In the genomic region with DNA sequence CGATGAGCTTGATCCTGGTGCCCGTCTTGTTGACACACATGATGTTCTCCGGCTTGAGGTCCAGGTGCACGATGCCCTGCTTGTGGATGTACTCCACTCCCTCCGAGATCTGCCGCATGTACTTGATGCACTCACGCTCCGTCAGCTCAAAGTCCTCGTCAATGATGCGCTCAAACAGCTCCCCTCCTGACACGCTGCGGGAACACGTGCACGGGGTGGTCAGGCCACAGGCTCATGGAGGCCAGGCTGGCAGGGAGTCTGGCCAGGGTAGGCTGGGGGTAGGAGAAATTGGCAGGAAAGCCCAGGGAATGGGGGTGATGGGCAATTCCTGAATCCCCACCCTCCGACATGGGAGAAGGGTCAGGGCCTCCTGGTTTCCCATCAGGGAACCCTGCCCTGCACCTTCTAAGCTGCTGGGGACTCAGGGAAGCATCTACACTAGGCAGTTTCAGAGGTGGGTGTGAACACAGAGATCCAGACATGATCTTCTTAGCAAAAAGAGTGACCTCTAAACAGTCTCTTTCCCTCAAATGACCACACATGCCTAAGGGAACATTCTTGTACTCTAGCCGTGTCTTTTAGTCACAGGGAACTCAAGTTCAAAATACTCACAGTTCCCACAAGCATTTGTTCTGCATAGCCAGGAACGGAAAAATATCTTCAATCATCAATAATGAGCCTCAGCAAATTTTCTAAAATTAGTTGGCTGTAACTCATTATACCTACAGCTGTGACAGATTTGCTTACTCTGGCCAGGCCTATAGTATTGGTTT, we compare ENCODE assay signal across 21 cellular contexts. TPM values are rescaled to one million over a fixed set of nuclear protein-coding genes. Genes with fewer than 3 reads are reported as not detected.
DNase-seq lines count a peak whose midpoint lies in the region; ATAC-seq and TF ChIP-seq lines count a peak whose summit lies in the region.
"Had no signal": no experiment of that assay in that cellular context is flagged by ENCODE, and none has a peak within 500 bp of the region (broad histone marks: within the 10 kb centered on the region; RNA-seq: fewer than 3 reads in every experiment).

No MANE protein-coding gene starts in this region.

- no peaks in the 10 kb centered on the region for H3K27me3 ChIP-seq in rectal smooth muscle tissue (ENCODE audit: control insufficient read depth, insufficient read depth, low read length)
- H3K27me3 ChIP-seq in uterus, result no peaks in the 10 kb centered on the region
- H3K27me3 ChIP-seq in vagina, result no peaks in the 10 kb centered on the region
- H3K27me3 ChIP-seq: BLaER1 treated with 17β-estradiol and CSF1 and Interleukin-3, amounts not matched to agents 10 nM and 100 nM; heart right ventricle had no signal

- no peak for TF ChIP-seq POLR2A in uterus (IDR thresholded peaks at IDR 0.05)
- TF ChIP-seq POLR2A in vagina (IDR thresholded peaks at IDR 0.05), result no peak

- H3K9ac ChIP-seq in rectal smooth muscle tissue (ENCODE audit: low read length), result no peak overlapping the region
- H3K9ac ChIP-seq: BLaER1 treated with 17β-estradiol and CSF1 and Interleukin-3, amounts not matched to agents 10 nM and 100 nM had no signal

- H3K4me3 ChIP-seq in fibroblast of villous mesenchyme (ENCODE audit: low read depth, low read length), result no peak overlapping the region
- H3K4me3 ChIP-seq in rectal smooth muscle tissue (ENCODE audit: low read length), result no peak overlapping the region
- no peak overlapping the region for H3K4me3 ChIP-seq in uterus
- no peak overlapping the region for H3K4me3 ChIP-seq in vagina
- H3K4me3 ChIP-seq: BLaER1 treated with 17β-estradiol and CSF1 and Interleukin-3, amounts not matched to agents 10 nM and 100 nM; heart right ventricle; lung had no signal

- intact Hi-C loops in uterus (cut with DNase I; ENCODE audit: low total_unique reads) (no loop called here), vagina (cut with DNase I) (no loop called here)

- peaks cover 11% of the 10 kb centered on the region for H3K36me3 ChIP-seq in rectal smooth muscle tissue (ENCODE audit: control insufficient read depth, insufficient read depth, low read length)
- no peaks in the 10 kb centered on the region for H3K36me3 ChIP-seq in uterus
- peaks cover 0 to 5% of the 10 kb centered on the region in 2 donors for H3K36me3 ChIP-seq in vagina

- ATAC-seq in SK-N-SH treated with all-trans-retinoic acid at 6 μM for 48 hours, result no peak
- ATAC-seq: activated T-cell treated with anti-CD3 and anti-CD28 coated beads, Interleukin-2, amount 50 U/mL, for 72 hours; heart right ventricle; PC-3; stimulated activated naive CD8-positive, alpha-beta T cell treated with anti-CD3 and anti-CD28 coated beads, Interleukin-15, Interleukin-2, amounts not matched to agents 100 U/mL and 50 U/mL, for 24 hours had no signal

- no peak for TF ChIP-seq CTCF in fibroblast of villous mesenchyme (IDR thresholded peaks at IDR 0.05; ENCODE audit: insufficient read depth, low read depth, low read length)
- TF ChIP-seq CTCF in uterus (IDR thresholded peaks at IDR 0.05), result no peak
- no peak for TF ChIP-seq CTCF in vagina (IDR thresholded peaks at IDR 0.05)

- peak in 2 of 3 experiments; percentile 6 to 50 for DNase-seq in NCI-H1417 (lab: John Stamatoyannopoulos, UW)
- no peak for DNase-seq in NCI-H1417 treated with DMSO at 0.1 percent for 48 hours (lab: John Stamatoyannopoulos, UW)
- peak; percentile 37 for DNase-seq in fibroblast of villous mesenchyme (ENCODE audit: low read depth)
- no peak for DNase-seq in uterus
- DNase-seq in UCSD-AML1 (lab: John Stamatoyannopoulos, UW; ENCODE audit: unreplicated experiment), result no peak
- no peak for DNase-seq in vagina (ENCODE audit: extremely low spot score in 2 of 2)
- DNase-seq: activated CD4-positive, CD25-positive, alpha-beta regulatory T cell; activated CD8-positive, alpha-beta memory T cell treated with anti-CD3 and anti-CD28 coated beads for 24 hours; activated naive CD8-positive, alpha-beta T cell treated with anti-CD3 and anti-CD28 coated beads, Interleukin-2, amount 10 ng/mL, durations not matched to agents 7 days and 5 days; activated T-cell treated with anti-CD3 and anti-CD28 coated beads, Interleukin-2, amount 50 U/mL, for 72 hours; heart right ventricle; Kasumi-1; NCI-H1105; NCI-H526 treated with DMSO at 0.1 percent for 48 hours; PC-3; stimulated activated naive CD8-positive, alpha-beta T cell treated with anti-CD3 and anti-CD28 coated beads, Interleukin-15, Interleukin-2, amounts not matched to agents 100 U/mL and 50 U/mL, for 24 hours had no signal

- peaks cover 66% of the 10 kb centered on the region for H3K4me1 ChIP-seq in rectal smooth muscle tissue (ENCODE audit: control insufficient read depth, insufficient read depth, low read length)
- no peaks in the 10 kb centered on the region for H3K4me1 ChIP-seq in uterus
- peaks cover 19% of the 10 kb centered on the region for H3K4me1 ChIP-seq in vagina

- H3K9me3 ChIP-seq in uterus (no peaks in the 10 kb centered on the region), vagina (no peaks in the 10 kb centered on the region)
- H3K9me3 ChIP-seq: BLaER1 treated with 17β-estradiol and CSF1 and Interleukin-3, amounts not matched to agents 10 nM and 100 nM; heart right ventricle had no signal

- H3K27ac ChIP-seq in rectal smooth muscle tissue (ENCODE audit: low read depth, low read length), result peak overlapping the region; percentile 87
- peak overlapping the region; percentile 67 to 82 for H3K27ac ChIP-seq in uterus
- H3K27ac ChIP-seq in vagina, result no peak overlapping the region
- H3K27ac ChIP-seq: 22Rv1; BLaER1 treated with 17β-estradiol and CSF1 and Interleukin-3, amounts not matched to agents 10 nM and 100 nM; heart right ventricle had no signal

TF ChIP-seq in SK-N-SH treated with all-trans-retinoic acid at 6 μM for 48 hours, 23 proteins besides CTCF, POLR2A, EP300 and RAD21:
- TF ChIP-seq ZFP3 (CRISPR knock-in tag; IDR thresholded peaks at IDR 0.05) (no peak), SNAI2 (CRISPR knock-in tag; IDR thresholded peaks at IDR 0.05) (no peak), TCF4 (CRISPR knock-in tag; IDR thresholded peaks at IDR 0.05; ENCODE audit: borderline replicate concordance) (no peak), ZC3H10 (CRISPR knock-in tag; IDR thresholded peaks at IDR 0.05) (no peak)
- TF ChIP-seq, protein P1, sequence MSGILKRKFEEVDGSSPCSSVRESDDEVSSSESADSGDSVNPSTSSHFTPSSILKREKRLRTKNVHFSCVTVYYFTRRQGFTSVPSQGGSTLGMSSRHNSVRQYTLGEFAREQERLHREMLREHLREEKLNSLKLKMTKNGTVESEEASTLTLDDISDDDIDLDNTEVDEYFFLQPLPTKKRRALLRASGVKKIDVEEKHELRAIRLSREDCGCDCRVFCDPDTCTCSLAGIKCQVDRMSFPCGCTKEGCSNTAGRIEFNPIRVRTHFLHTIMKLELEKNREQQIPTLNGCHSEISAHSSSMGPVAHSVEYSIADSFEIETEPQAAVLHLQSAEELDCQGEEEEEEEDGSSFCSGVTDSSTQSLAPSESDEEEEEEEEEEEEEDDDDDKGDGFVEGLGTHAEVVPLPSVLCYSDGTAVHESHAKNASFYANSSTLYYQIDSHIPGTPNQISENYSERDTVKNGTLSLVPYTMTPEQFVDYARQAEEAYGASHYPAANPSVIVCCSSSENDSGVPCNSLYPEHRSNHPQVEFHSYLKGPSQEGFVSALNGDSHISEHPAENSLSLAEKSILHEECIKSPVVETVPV (CRISPR knock-in tag; IDR thresholded peaks at IDR 0.05), result no peak

RNA-seq across cellular contexts. Expression of a gene that starts 55.6 kb away (rescaled TPM):
- total RNA-seq in fibroblast of villous mesenchyme, result 19.3 and 51.8 TPM in 2 replicates
- 10 to 100 TPM; 21.5 to 38.0 (median 28.8) TPM for total RNA-seq in uterus
- total RNA-seq in vagina, result 26.3 TPM

Comparison
In these comparisons a context has a peak if more than half of its experiments do, and no peak if none do; other contexts are left out.
1. DNase-seq: peak in NCI-H1417 (2 of 3) and fibroblast of villous mesenchyme (single experiment); none in NCI-H1417 treated with DMSO at 0.1 percent for 48 hours (single experiment), uterus (0 of 2), UCSD-AML1 (single experiment) and vagina (0 of 2).